In genomic region chr1:199836430-199836829, GRCh38 we compare ENCODE assay signal across 7 cellular contexts.
"Had no signal": no experiment of that assay in that cellular context is flagged by ENCODE, and none has a peak within 500 bp of the region (broad histone marks: within the 10 kb centered on the region; RNA-seq: fewer than 3 reads in every experiment).

No MANE protein-coding gene starts in this region.

- H3K9ac ChIP-seq: GM23248 had no signal

- H3K4me3 ChIP-seq: GM23248, HAP-1 had no signal

- H2AFZ ChIP-seq: GM23248 had no signal

- DNase-seq: GM23248, GOT3, H7, KG1 had no signal

- H3K27ac ChIP-seq: GM23248, HL-60 had no signal

- H3K9me3 ChIP-seq: HAP-1 had no signal

- H3K36me3 ChIP-seq: HAP-1 had no signal

- H3K4me1 ChIP-seq: HAP-1 had no signal

- ATAC-seq: HCT116 had no signal
